25 cellular contexts compared by ENCODE assay signal in the genomic region with DNA sequence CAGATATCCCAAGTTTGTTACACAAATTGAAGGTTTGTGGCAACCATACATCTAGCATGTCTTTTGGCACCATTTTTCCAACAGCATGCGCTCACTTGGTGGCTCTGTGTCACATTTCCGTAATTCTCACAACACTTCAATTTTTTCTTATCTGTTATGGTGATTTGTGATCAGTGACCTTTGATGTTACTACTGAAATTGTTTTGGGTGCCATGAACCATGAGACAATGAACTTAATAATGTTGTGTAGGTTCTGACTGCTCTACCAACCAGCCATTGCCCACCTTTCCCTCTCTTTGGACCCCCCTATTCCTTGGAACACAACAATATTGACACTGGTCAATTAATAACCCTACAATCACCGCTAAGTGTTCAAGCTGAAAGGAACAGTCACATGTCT. TPM values are rescaled to one million over a fixed set of nuclear protein-coding genes. Genes with fewer than 3 reads are reported as not detected.
DNase-seq lines count a peak whose midpoint lies in the region; ATAC-seq, FAIRE-seq and TF ChIP-seq lines count a peak whose summit lies in the region.
"Had no signal": no experiment of that assay in that cellular context is flagged by ENCODE, and none has a peak within 500 bp of the region (broad histone marks: within the 10 kb centered on the region; RNA-seq: fewer than 3 reads in every experiment).

No MANE protein-coding gene starts in this region.

- H2AFZ ChIP-seq in HepG2 (ENCODE audit: low read length) (no peak overlapping the region), hepatocyte (no peak overlapping the region)

- TF ChIP-seq RAD21 in liver (IDR thresholded peaks at IDR 0.05) (no peak), HepG2 (CRISPR knock-in tag; IDR thresholded peaks at IDR 0.05) (no peak)

- TF ChIP-seq EP300 in HepG2 (IDR thresholded peaks at IDR 0.05; ENCODE audit: low read depth in 2 of 2, low read length in 2 of 2) (no peak), HepG2 (CRISPR knock-in tag; IDR thresholded peaks at IDR 0.05; ENCODE audit: borderline replicate concordance) (no peak)

- no peak for ATAC-seq in HepG2
- no peak for ATAC-seq in GM19452 (IDR thresholded peaks at IDR 0.05; ENCODE audit: unreplicated experiment)
- ATAC-seq: GM12878 had no signal

- no peak overlapping the region for H3K27ac ChIP-seq in liver (ENCODE audit: low read depth in 1 of 2, low read length in 2 of 2)
- H3K27ac ChIP-seq in HepG2 (ENCODE audit: extremely low read length, insufficient read depth, low read length) = no peak overlapping the region
- peak overlapping the region; percentile 1 for H3K27ac ChIP-seq in hepatocyte
- H3K27ac ChIP-seq in esophagus squamous epithelium = no peak overlapping the region
- H3K27ac ChIP-seq: BLaER1 had no signal

- CTCF ChIA-PET in HepG2 (lab: Yijun Ruan, JAX; ENCODE audit: low intra/inter-chr PET ratio, low total read pairs) = no interaction called here

- WGBS in liver = 61% methylated on average over 3 of the region's 3 CpGs
- WGBS in HepG2 (ENCODE audit: low lambda C conversion rate) = 91% methylated on average over 3 of the region's 3 CpGs
- WGBS in hepatocyte (ENCODE audit: low lambda C conversion rate, missing lambda C conversion rate) = 81% methylated on average over 3 of the region's 3 CpGs
- 95 to 97% methylated on average over 3 of the region's 3 CpGs for WGBS in esophagus squamous epithelium, 2 donors

- H4K20me1 ChIP-seq in HepG2 (ENCODE audit: insufficient read depth, low read length) (peaks cover 20% of the 10 kb centered on the region; the same call in 1 of the 2 replicates), hepatocyte (ENCODE audit: insufficient read depth, poor library complexity, severe bottlenecking) (peaks cover 30% of the 10 kb centered on the region)

- in situ Hi-C loops in HepG2 (cut with HindIII; ENCODE audit: extremely low pct_ligation_motif_present, low pct_unique_long_range_greater_than_20kb) = no loop called here

- H3K4me2 ChIP-seq in HepG2 (ENCODE audit: low read depth, low read length) = no peak overlapping the region
- peak overlapping the region; percentile 27 for H3K4me2 ChIP-seq in hepatocyte
- H3K4me2 ChIP-seq: BLaER1 had no signal

- POLR2A ChIA-PET in HepG2 (lab: Yijun Ruan, JAX) = interaction anchor here (0.9 to 1.1 kb wide), 2 partner anchors 11 to 15 kb away, joined by 3 to 4 read pairs; partner anchors contain the start of gene PARL

- BruUV-seq in HepG2 (replicated peaks; lab: Mats Ljungman, UMichigan) = no TSS peak

- intact Hi-C loops in HepG2 (cut with micrococcal nuclease; ENCODE audit: unreplicated experiment) = no loop called here
- intact Hi-C loops in esophagus squamous epithelium (cut with DNase I) = no loop called here

- H3K4me3 ChIP-seq in liver (ENCODE audit: low read depth in 1 of 3, low read length in 3 of 3) = no peak overlapping the region
- H3K4me3 ChIP-seq in HepG2 (replicated peaks in 1 of 3; ENCODE audit: insufficient read depth in 1 of 3, low read depth in 2 of 3, low read length in 3 of 3) = no peak overlapping the region
- H3K4me3 ChIP-seq in hepatocyte = no peak overlapping the region
- no peak overlapping the region for H3K4me3 ChIP-seq in esophagus squamous epithelium
- H3K4me3 ChIP-seq: BLaER1, GM12878 had no signal

- peaks cover 75% of the 10 kb centered on the region for H3K79me2 ChIP-seq in HepG2 (ENCODE audit: insufficient read depth, low read length)
- H3K79me2 ChIP-seq in hepatocyte = peaks cover 96% of the 10 kb centered on the region

- TF ChIP-seq POLR2A in HepG2 (IDR thresholded peaks at IDR 0.05; ENCODE audit: insufficient read depth in 1 of 2, low read depth in 2 of 2, low read length in 2 of 2) = no peak
- TF ChIP-seq POLR2A in esophagus squamous epithelium (IDR thresholded peaks at IDR 0.05) = no peak

- no peaks in the 10 kb centered on the region for H3K9me2 ChIP-seq in hepatocyte (replicated peaks; ENCODE audit: insufficient read depth)

- H3K36me3 ChIP-seq in liver (ENCODE audit: control insufficient read depth in 4 of 4, insufficient read depth in 3 of 4, low read depth in 1 of 4, low read length in 3 of 4) (peaks cover 0 to 3% (median 0%) of the 10 kb centered on the region in 4 donors), HepG2 (replicated peaks in 1 of 2; ENCODE audit: control insufficient read depth in 1 of 2, insufficient read depth in 2 of 2, low read length in 2 of 2) (peaks cover 4 to 9% of the 10 kb centered on the region in 2 experiments; a peak in 3 of 5 replicates), hepatocyte (replicated peaks; ENCODE audit: insufficient read depth, low read depth) (no peaks in the 10 kb centered on the region), esophagus squamous epithelium (peaks cover 0 to 24% (median 0%) of the 10 kb centered on the region in 3 donors)

- DNase-seq in HepG2 (ENCODE audit: low spot score) (no peak), hepatocyte (ENCODE audit: low spot score) (no peak), esophagus squamous epithelium (lab: John Stamatoyannopoulos, UW) (no peak)
- DNase-seq: 8988T; ACHN; BE2C; C1 segment of cervical spinal cord; CD4-positive, alpha-beta memory T cell; CD4-positive, CD25-positive, alpha-beta regulatory T cell; CD8-positive, alpha-beta memory T cell; COR-L47; DMS 273 treated with DMSO at 0.1 percent for 48 hours; DMS153; DMS53; DMS79; DND-41; EL; GDM1 had no signal

- H3K4me1 ChIP-seq in liver (ENCODE audit: control insufficient read depth in 4 of 4, insufficient read depth in 4 of 4, low read length in 3 of 4) = peaks cover 0 to 13% (median 4%) of the 10 kb centered on the region in 4 donors
- H3K4me1 ChIP-seq in HepG2 (ENCODE audit: insufficient read depth, low read length) = peaks cover 23% of the 10 kb centered on the region
- no peaks in the 10 kb centered on the region for H3K4me1 ChIP-seq in hepatocyte (ENCODE audit: insufficient read depth)
- peaks cover 0 to 23% (median 6%) of the 10 kb centered on the region in 3 donors for H3K4me1 ChIP-seq in esophagus squamous epithelium
- H3K4me1 ChIP-seq: BE2C, BLaER1 had no signal

- H3K9ac ChIP-seq in liver (ENCODE audit: low read depth in 1 of 2, low read length in 2 of 2) (no peak overlapping the region), HepG2 (ENCODE audit: insufficient read depth, low read depth, low read length) (no peak overlapping the region)
- H3K9ac ChIP-seq: BLaER1 had no signal

- TF ChIP-seq CTCF in liver (IDR thresholded peaks at IDR 0.05; ENCODE audit: low read depth, low read length, missing input control) = no peak
- no peak for TF ChIP-seq CTCF in HepG2 (CRISPR knock-in tag; IDR thresholded peaks at IDR 0.05)
- TF ChIP-seq CTCF in hepatocyte (IDR thresholded peaks at IDR 0.05; ENCODE audit: poor library complexity) = no peak
- TF ChIP-seq CTCF in esophagus squamous epithelium (IDR thresholded peaks at IDR 0.05) = no peak

- H3K27me3 ChIP-seq in liver (ENCODE audit: control insufficient read depth in 4 of 4, insufficient read depth in 4 of 4, low read length in 3 of 4) (no peaks in the 10 kb centered on the region), HepG2 (ENCODE audit: control insufficient read depth in 1 of 2, insufficient read depth in 2 of 2, low read length in 2 of 2) (no peaks in the 10 kb centered on the region), hepatocyte (no peaks in the 10 kb centered on the region), esophagus squamous epithelium (no peaks in the 10 kb centered on the region)
- H3K27me3 ChIP-seq: BE2C, BLaER1 had no signal

- FAIRE-seq in HepG2 (lab: Jason Lieb, UNC) = no peak
- FAIRE-seq: A204.1, GM12878, GM12892, GM18507 had no signal

- H3K9me3 ChIP-seq in liver (ENCODE audit: control insufficient read depth in 4 of 4, low read length in 3 of 4) (no peaks in the 10 kb centered on the region), HepG2 (ENCODE audit: low read length) (no peaks in the 10 kb centered on the region), hepatocyte (ENCODE audit: low read depth) (no peaks in the 10 kb centered on the region), esophagus squamous epithelium (no peaks in the 10 kb centered on the region)
- H3K9me3 ChIP-seq: BE2C, BLaER1 had no signal

RNA-seq across cellular contexts. Expression of gene PARL, which starts 10.7 kb away (rescaled TPM):
- total RNA-seq in liver (10 to 100 TPM; 16.1 to 23.3 TPM), HepG2 (2016; rRNA removed; fragmentation: Illumina TruSeq; extraction: Trizol) (58.6 and 60.5 TPM in 2 replicates), hepatocyte (32.3 and 35.2 TPM in 2 replicates), esophagus squamous epithelium (10 to 100 TPM; 23.3 to 45.0 (median 39.7) TPM)
- polyA plus RNA-seq in liver (10 to 100 TPM; 21.0 to 32.7 TPM), HepG2 (2011; rRNA removed) (39.1 and 46.3 TPM in 2 replicates), hepatocyte (47.9 and 71.4 TPM in 2 replicates)
- total RNA-seq in HepG2 (2016; cell fraction: cytosol; rRNA removed; fragmentation: Illumina TruSeq; extraction: Trizol; ENCODE audit: low read depth) = 50.1 and 52.6 TPM in 2 replicates
- 58.5 and 68.1 TPM in 2 replicates for total RNA-seq in HepG2 (2016; cell fraction: insoluble cytoplasmic fraction; rRNA removed; fragmentation: Illumina TruSeq; extraction: Trizol)
- total RNA-seq in HepG2 (2016; cell fraction: membrane; rRNA removed; fragmentation: Illumina TruSeq; extraction: Trizol) = 68.2 and 70.2 TPM in 2 replicates
- 32.7 and 34.6 TPM in 2 replicates for total RNA-seq in HepG2 (2016; cell fraction: nucleus; rRNA removed; fragmentation: Illumina TruSeq; extraction: Trizol)
- polyA plus RNA-seq in HepG2 (2011; cell fraction: cytosol; rRNA removed) = 28.2 and 43.8 TPM in 2 replicates
- polyA plus RNA-seq in HepG2 (2011; cell fraction: nucleus; rRNA removed) = 10.7 and 15.9 TPM in 2 replicates
- 34.5 and 41.7 TPM in 2 replicates for polyA plus RNA-seq in HepG2 (2012)
- 41.8 and 44.8 TPM in 2 replicates for polyA plus RNA-seq in HepG2 (2016; cell fraction: cytosol; fragmentation: Illumina TruSeq; extraction: Trizol; ENCODE audit: low read depth)
- polyA plus RNA-seq in HepG2 (2016; cell fraction: insoluble cytoplasmic fraction; fragmentation: Illumina TruSeq; extraction: Trizol; ENCODE audit: low read depth) = 67.4 and 75.9 TPM in 2 replicates
- polyA plus RNA-seq in HepG2 (2016; cell fraction: membrane; fragmentation: Illumina TruSeq; extraction: Trizol; ENCODE audit: low read depth) = 64.8 and 65.8 TPM in 2 replicates
- polyA plus RNA-seq in HepG2 (2016; cell fraction: nucleus; fragmentation: Illumina TruSeq; extraction: Trizol; ENCODE audit: insufficient read depth, low read depth) = 54.4 and 60.7 TPM in 2 replicates
- polyA minus RNA-seq in HepG2 (2011; rRNA and poly(A)+ RNA removed; ENCODE audit: low replicate concordance) = 18.7 and 23.5 TPM in 2 replicates
- polyA minus RNA-seq in HepG2 (2011; cell fraction: cytosol; rRNA and poly(A)+ RNA removed) = 13.1 and 19.3 TPM in 2 replicates
- 17.9 and 19.8 TPM in 2 replicates for polyA minus RNA-seq in HepG2 (2011; cell fraction: nucleus; rRNA and poly(A)+ RNA removed)

RNA-seq across cellular contexts. Expression of gene MAP6D1, which starts 48.6 kb away (rescaled TPM):
- total RNA-seq in liver (under 1 TPM; 0.19 to 0.33 TPM), HepG2 (2016; rRNA removed; fragmentation: Illumina TruSeq; extraction: Trizol) (0.62 TPM in 1 of 2 replicates, not detected in the other), hepatocyte (0.50 TPM in 1 of 2 replicates, not detected in the other), esophagus squamous epithelium (1 to 10 TPM in 3 of 4 donors, not detected in 1; 2.0 to 5.1 (median 2.7) TPM)
- polyA plus RNA-seq in liver (under 1 TPM in 1 of 2 donors, not detected in 1; 0.06 TPM), HepG2 (2011; rRNA removed) (0.12 and 0.34 TPM in 2 replicates), hepatocyte (2.0 and 3.4 TPM in 2 replicates)
- not detected in 2 replicates for total RNA-seq in HepG2 (2016; cell fraction: cytosol; rRNA removed; fragmentation: Illumina TruSeq; extraction: Trizol; ENCODE audit: low read depth)
- 0.09 and 0.52 TPM in 2 replicates for total RNA-seq in HepG2 (2016; cell fraction: insoluble cytoplasmic fraction; rRNA removed; fragmentation: Illumina TruSeq; extraction: Trizol)
- total RNA-seq in HepG2 (2016; cell fraction: membrane; rRNA removed; fragmentation: Illumina TruSeq; extraction: Trizol) = 0.25 and 0.55 TPM in 2 replicates
- not detected in 2 replicates for total RNA-seq in HepG2 (2016; cell fraction: nucleus; rRNA removed; fragmentation: Illumina TruSeq; extraction: Trizol)
- polyA plus RNA-seq in HepG2 (2011; cell fraction: cytosol; rRNA removed) = 0.14 and 0.36 TPM in 2 replicates
- 1.2 and 1.3 TPM in 2 replicates for polyA plus RNA-seq in HepG2 (2011; cell fraction: nucleus; rRNA removed)
- polyA plus RNA-seq in HepG2 (2012) = not detected in 2 replicates
- polyA plus RNA-seq in HepG2 (2016; cell fraction: cytosol; fragmentation: Illumina TruSeq; extraction: Trizol; ENCODE audit: low read depth) = 0.17 and 0.31 TPM in 2 replicates
- polyA plus RNA-seq in HepG2 (2016; cell fraction: insoluble cytoplasmic fraction; fragmentation: Illumina TruSeq; extraction: Trizol; ENCODE audit: low read depth) = 0.41 and 0.70 TPM in 2 replicates
- 0.14 TPM in 1 of 2 replicates, not detected in the other for polyA plus RNA-seq in HepG2 (2016; cell fraction: membrane; fragmentation: Illumina TruSeq; extraction: Trizol; ENCODE audit: low read depth)
- polyA plus RNA-seq in HepG2 (2016; cell fraction: nucleus; fragmentation: Illumina TruSeq; extraction: Trizol; ENCODE audit: insufficient read depth, low read depth) = 2.8 and 3.0 TPM in 2 replicates
- polyA minus RNA-seq in HepG2 (2011; rRNA and poly(A)+ RNA removed; ENCODE audit: low replicate concordance) = 0.35 TPM in 1 of 2 replicates, not detected in the other
- polyA minus RNA-seq in HepG2 (2011; cell fraction: cytosol; rRNA and poly(A)+ RNA removed) = not detected in 2 replicates
- polyA minus RNA-seq in HepG2 (2011; cell fraction: nucleus; rRNA and poly(A)+ RNA removed) = 2.7 TPM in 1 of 2 replicates, not detected in the other
